Comparison of ENCODE assay signal across 14 cellular contexts in genomic region chr21:46187814-46188213, GRCh38. TPM values are rescaled to one million over a fixed set of nuclear protein-coding genes. Genes with fewer than 3 reads are reported as not detected.
DNase-seq lines count a peak whose midpoint lies in the region; ATAC-seq and TF ChIP-seq lines count a peak whose summit lies in the region.
"Had no signal": no experiment of that assay in that cellular context is flagged by ENCODE, and none has a peak within 500 bp of the region (broad histone marks: within the 10 kb centered on the region; RNA-seq: fewer than 3 reads in every experiment).

No MANE protein-coding gene starts in this region.

- peak overlapping the region in 1 of 10 donors; percentile 10 for H3K4me3 Mint-ChIP-seq in naive thymus-derived CD4-positive, alpha-beta T cell
- H3K4me3 Mint-ChIP-seq: H9 had no signal

- WGBS in mesodermal cell (ENCODE audit: insufficient coverage in 2 of 2), 2 experiments = 94 to 99% methylated on average over 5 to 7 of the region's 7 CpGs
- 65 to 82% methylated on average over 7 of the region's 7 CpGs for WGBS in testis, 2 donors

- TF ChIP-seq POLR2A in testis (IDR thresholded peaks at IDR 0.05) = no peak

- POLR2A ChIA-PET in naive thymus-derived CD4-positive, alpha-beta T cell (lab: Charles Lee) = interaction anchor here (0.6 kb wide), 1 partner anchor 10 kb away, joined by 4 read pairs; no protein-coding TSS in a partner anchor

- CTCF ChIA-PET in naive thymus-derived CD4-positive, alpha-beta T cell (lab: Charles Lee) = no interaction called here

- peak overlapping the region in 1 of 9 donors; percentile 32 for H3K27ac Mint-ChIP-seq in naive thymus-derived CD4-positive, alpha-beta T cell

- H3K36me3 Mint-ChIP-seq in naive thymus-derived CD4-positive, alpha-beta T cell = peaks cover 0 to 7% (median 0%) of the 10 kb centered on the region in 5 donors

- H3K4me1 Mint-ChIP-seq in naive thymus-derived CD4-positive, alpha-beta T cell = peaks cover 0 to 16% (median 10%) of the 10 kb centered on the region in 7 donors

- H3K4me3 ChIP-seq in cardiac muscle cell = no peak overlapping the region
- no peak overlapping the region for H3K4me3 ChIP-seq in mesodermal cell (ENCODE audit: extremely low read depth, insufficient read depth, low read length, poor library complexity, severe bottlenecking)
- no peak overlapping the region for H3K4me3 ChIP-seq in testis
- no peak overlapping the region for H3K4me3 ChIP-seq in naive thymus-derived CD4-positive, alpha-beta T cell (ENCODE audit: low read length)

- H3K36me3 ChIP-seq in cardiac muscle cell = no peaks in the 10 kb centered on the region
- H3K36me3 ChIP-seq in mesodermal cell (ENCODE audit: control insufficient read depth, insufficient read depth, low read length) = peaks cover 49% of the 10 kb centered on the region
- H3K36me3 ChIP-seq in testis (ENCODE audit: low read depth, missing control alignments) = no peaks in the 10 kb centered on the region
- peaks cover 0 to 22% (median 0%) of the 10 kb centered on the region in 3 experiments for H3K36me3 ChIP-seq in naive thymus-derived CD4-positive, alpha-beta T cell (ENCODE audit: control insufficient read depth in 2 of 3, insufficient read depth in 3 of 3, low read length in 3 of 3)

- H3K27me3 ChIP-seq in cardiac muscle cell (no peaks in the 10 kb centered on the region), testis (no peaks in the 10 kb centered on the region)
- H3K27me3 ChIP-seq in naive thymus-derived CD4-positive, alpha-beta T cell (ENCODE audit: control insufficient read depth in 2 of 2, insufficient read depth in 2 of 2, low read length in 2 of 2) = no peaks in the 10 kb centered on the region

- intact Hi-C loops in left cardiac atrium (cut with DNase I) = loop anchor here in 1 of 2 donors (5.0 kb wide), 1 partner anchor 39 kb away; the partner anchor contains the start of gene LSS
- intact Hi-C loops in testis (cut with DNase I; ENCODE audit: low total_unique reads) = no loop called here
- intact Hi-C loops in naive thymus-derived CD4-positive, alpha-beta T cell (cut with micrococcal nuclease) = no loop called here

- H3K27ac ChIP-seq in cardiac muscle cell (peak overlapping the region; percentile 9), caudate nucleus (ENCODE audit: low read depth, low read length) (peak overlapping the region; percentile 99), mesodermal cell (ENCODE audit: low read depth, low read length, severe bottlenecking) (peak overlapping the region; percentile 86), testis (peak overlapping the region; percentile 77 to 81)
- H3K27ac ChIP-seq in naive thymus-derived CD4-positive, alpha-beta T cell (ENCODE audit: low read depth, low read length) = no peak overlapping the region

- H3K27me3 Mint-ChIP-seq in naive thymus-derived CD4-positive, alpha-beta T cell = no peaks in the 10 kb centered on the region

- ATAC-seq in left cardiac atrium = no peak
- no peak for ATAC-seq in naive thymus-derived CD4-positive, alpha-beta T cell
- ATAC-seq: left colon had no signal

- H3K9me3 Mint-ChIP-seq in naive thymus-derived CD4-positive, alpha-beta T cell = no peaks in the 10 kb centered on the region
- H3K9me3 Mint-ChIP-seq: H9 had no signal

- H3K4me1 ChIP-seq in cardiac muscle cell (ENCODE audit: low read depth) = peaks cover 16% of the 10 kb centered on the region
- peaks cover 44% of the 10 kb centered on the region for H3K4me1 ChIP-seq in mesodermal cell (ENCODE audit: control insufficient read depth, insufficient read depth, low read length, poor library complexity, severe bottlenecking)
- peaks cover 41% of the 10 kb centered on the region for H3K4me1 ChIP-seq in testis
- H3K4me1 ChIP-seq in naive thymus-derived CD4-positive, alpha-beta T cell (ENCODE audit: control insufficient read depth in 2 of 2, insufficient read depth in 2 of 2, low read length in 2 of 2) = peaks cover 0 to 5% of the 10 kb centered on the region in 2 donors

- H3K9me3 ChIP-seq in cardiac muscle cell (ENCODE audit: low read depth) = no peaks in the 10 kb centered on the region
- H3K9me3 ChIP-seq in mesodermal cell (ENCODE audit: control insufficient read depth, low read length) = no peaks in the 10 kb centered on the region
- no peaks in the 10 kb centered on the region for H3K9me3 ChIP-seq in testis
- no peaks in the 10 kb centered on the region for H3K9me3 ChIP-seq in naive thymus-derived CD4-positive, alpha-beta T cell (ENCODE audit: control insufficient read depth in 2 of 3, low read length in 3 of 3)

- TF ChIP-seq CTCF in cardiac muscle cell (IDR thresholded peaks at IDR 0.05; ENCODE audit: low read depth, low read length) = no peak
- no peak for TF ChIP-seq CTCF in testis (IDR thresholded peaks at IDR 0.05)
- no peak for TF ChIP-seq CTCF in GM10266 (IDR thresholded peaks at IDR 0.05; ENCODE audit: control insufficient read depth, insufficient read depth, low read depth, missing control alignments)

- DNase-seq in cardiac muscle cell (ENCODE audit: low read depth in 1 of 2, low spot score in 1 of 2) = no peak
- no peak for DNase-seq in left cardiac atrium
- DNase-seq in caudate nucleus (lab: John Stamatoyannopoulos, UW) = no peak
- no peak for DNase-seq in testis
- DNase-seq in retina = no peak
- DNase-seq in GM10266 (ENCODE audit: extremely low spot score) = no peak
- DNase-seq in naive thymus-derived CD4-positive, alpha-beta T cell = no peak
- DNase-seq: activated gamma-delta T cell treated with Interleukin-2 at 50 U/mL for 16 hours, left colon, NCI-H1930 had no signal

RNA-seq across cellular contexts. Expression of gene SPATC1L, which starts 3.6 kb away (rescaled TPM):
- total RNA-seq in cardiac muscle cell = 45.7 and 58.8 TPM in 2 replicates
- 63.0 and 69.2 TPM in 2 replicates for polyA plus RNA-seq in cardiac muscle cell
- total RNA-seq in left cardiac atrium = 10 to 100 TPM in 1 of 2 donors, 1 to 10 TPM in 1; 10.0 to 11.0 TPM
- polyA plus RNA-seq in mesodermal cell (2013, experiment 1 of 2) = 39.8 TPM
- polyA plus RNA-seq in mesodermal cell (2013, experiment 2 of 2) = 31.9 TPM
- 10 to 100 TPM; 75.6 to 96.1 TPM for total RNA-seq in testis
- polyA plus RNA-seq in testis (ENCODE audit: insufficient read depth, low read depth, low replicate concordance) = 55.4 TPM
- total RNA-seq in naive thymus-derived CD4-positive, alpha-beta T cell = 10 to 100 TPM in 3 of 5 experiments, 1 to 10 TPM in 2; 3.7 to 17.9 (median 11.4) TPM
- polyA plus RNA-seq in naive thymus-derived CD4-positive, alpha-beta T cell = 10 to 100 TPM in 1 of 2 donors, 1 to 10 TPM in 1; 7.7 to 17.1 TPM

RNA-seq across cellular contexts. Expression of gene FTCD, which starts 32.4 kb away (rescaled TPM):
- total RNA-seq in cardiac muscle cell (9.5 and 18.9 TPM in 2 replicates), left cardiac atrium (1 to 10 TPM in 1 of 2 donors, under 1 TPM in 1; 0.68 to 1.6 TPM), testis (10 to 100 TPM; 50.5 to 63.5 TPM)
- polyA plus RNA-seq in cardiac muscle cell (27.4 and 31.1 TPM in 2 replicates), testis (ENCODE audit: insufficient read depth, low read depth, low replicate concordance) (49.2 TPM)
- 2.3 TPM for polyA plus RNA-seq in mesodermal cell (2013, experiment 1 of 2)
- polyA plus RNA-seq in mesodermal cell (2013, experiment 2 of 2) = 1.3 TPM
- total RNA-seq in naive thymus-derived CD4-positive, alpha-beta T cell = 1 to 10 TPM in 3 of 5 experiments, under 1 TPM in 2; 0.29 to 5.7 (median 2.0) TPM
- not detected for polyA plus RNA-seq in naive thymus-derived CD4-positive, alpha-beta T cell
- total RNA-seq: bronchial epithelial cell, SK-MEL-5 had no signal

RNA-seq across cellular contexts. Expression of gene LSS, which starts 40.8 kb away (rescaled TPM):
- total RNA-seq in cardiac muscle cell = 86.9 and 191 TPM in 2 replicates
- 56.2 and 112 TPM in 2 replicates for polyA plus RNA-seq in cardiac muscle cell
- 10 to 100 TPM; 66.4 to 66.7 TPM for total RNA-seq in left cardiac atrium
- polyA plus RNA-seq in mesodermal cell (2013, experiment 1 of 2) = 96.0 TPM
- polyA plus RNA-seq in mesodermal cell (2013, experiment 2 of 2) = 87.3 TPM
- total RNA-seq in testis = 100 to 1,000 TPM; 126 to 152 TPM
- 35.6 TPM for polyA plus RNA-seq in testis (ENCODE audit: insufficient read depth, low read depth, low replicate concordance)
- 10 to 100 TPM; 41.3 to 64.4 (median 44.9) TPM for total RNA-seq in naive thymus-derived CD4-positive, alpha-beta T cell
- polyA plus RNA-seq in naive thymus-derived CD4-positive, alpha-beta T cell = 10 to 100 TPM; 10.7 to 15.2 TPM
